Comparison of ENCODE assay signal across 16 cellular contexts in the genomic region with DNA sequence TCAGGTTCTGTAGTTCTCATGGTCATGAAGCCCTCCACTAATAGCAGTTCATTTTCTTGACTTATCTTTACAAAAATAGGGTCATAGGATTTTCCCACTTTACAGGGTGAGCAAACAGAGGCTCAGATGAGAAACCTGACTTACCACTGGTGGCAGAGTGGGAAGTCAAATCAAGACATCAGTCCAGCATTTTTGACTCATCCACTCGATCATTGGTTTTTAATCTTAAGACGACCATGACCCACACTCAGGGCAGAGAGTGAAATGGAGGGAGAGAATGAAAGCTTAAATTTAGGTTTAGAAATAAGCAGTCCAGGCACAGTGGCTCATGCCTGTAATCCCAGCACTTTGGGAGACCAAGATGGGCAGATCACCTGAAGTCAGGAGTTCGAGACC. TPM values are rescaled to one million over a fixed set of nuclear protein-coding genes. Genes with fewer than 3 reads are reported as not detected.
DNase-seq lines count a peak whose midpoint lies in the region; ATAC-seq and TF ChIP-seq lines count a peak whose summit lies in the region.
"Had no signal": no experiment of that assay in that cellular context is flagged by ENCODE, and none has a peak within 500 bp of the region (broad histone marks: within the 10 kb centered on the region; RNA-seq: fewer than 3 reads in every experiment).

No MANE protein-coding gene starts in this region.

- H3K36me3 ChIP-seq in Loucy (ENCODE audit: insufficient read depth, low read length), result no peaks in the 10 kb centered on the region
- H3K36me3 ChIP-seq: ascending aorta, pancreas, SJSA1 had no signal

- ATAC-seq in activated naive CD4-positive, alpha-beta T cell treated with anti-CD3 and anti-CD28 coated beads, Interleukin-2, amount 50 U/mL, for 72 hours, result peak; percentile 79
- ATAC-seq in WTC11, result no peak
- ATAC-seq: A549 had no signal

- H3K4me1 ChIP-seq in Loucy (ENCODE audit: insufficient read depth, low read length, poor library complexity, severe bottlenecking), result peaks cover 59% of the 10 kb centered on the region
- H3K4me1 ChIP-seq: A549, ascending aorta, pancreas, SJSA1 had no signal

- TF ChIP-seq POLR2A in erythroblast (IDR thresholded peaks at IDR 0.05; ENCODE audit: low read length), result no peak

- intact Hi-C loops in activated CD4-positive, alpha-beta T cell treated with anti-CD3 and anti-CD28 coated beads, Interleukin-2, amount 10 ng/mL, durations not matched to agents 24 days and 14 days (cut with micrococcal nuclease), result loop anchor here (5.0 kb wide), 1 partner anchor 41 kb away; a partner anchor contains a TSS

- H3K4me2 ChIP-seq in Loucy (ENCODE audit: low read depth, low read length, poor library complexity, severe bottlenecking), result peak overlapping the region; percentile 70
- H3K4me2 ChIP-seq: A549 had no signal

- H3F3A ChIP-seq in Loucy (ENCODE audit: low read depth), result no peaks in the 10 kb centered on the region

- TF ChIP-seq CTCF in Loucy (conservative IDR thresholded peaks at IDR 0.05; ENCODE audit: low read length) (no peak), WTC11 (IDR thresholded peaks at IDR 0.05) (no peak)

- H3K36me3 Mint-ChIP-seq in activated CD4-positive, alpha-beta T cell treated with anti-CD3 and anti-CD28 coated beads, Interleukin-2, amount 10 ng/mL, durations not matched to agents 24 days and 14 days (ENCODE audit: low read depth), result peaks cover 4% of the 10 kb centered on the region
- peaks cover 13 to 25% of the 10 kb centered on the region in 2 donors for H3K36me3 Mint-ChIP-seq in activated naive CD4-positive, alpha-beta T cell treated with anti-CD3 and anti-CD28 coated beads, Interleukin-2, amount 50 U/mL, for 72 hours
- H3K36me3 Mint-ChIP-seq in WTC11, result no peaks in the 10 kb centered on the region
- H3K36me3 Mint-ChIP-seq: type B pancreatic cell had no signal

- peaks cover 37% of the 10 kb centered on the region for H3K4me1 Mint-ChIP-seq in activated CD4-positive, alpha-beta T cell treated with anti-CD3 and anti-CD28 coated beads, Interleukin-2, amount 10 ng/mL, durations not matched to agents 24 days and 14 days
- H3K4me1 Mint-ChIP-seq in WTC11, result peaks cover 2% of the 10 kb centered on the region; the same call in 1 of the 2 replicates

- no peaks in the 10 kb centered on the region for H3K9me3 ChIP-seq in Loucy (ENCODE audit: insufficient read depth, low read depth, low read length)
- H3K9me3 ChIP-seq: A549, ascending aorta, pancreas, SJSA1 had no signal

- no peaks in the 10 kb centered on the region for H3K27me3 ChIP-seq in Loucy (ENCODE audit: insufficient read depth, low read length, poor library complexity, severe bottlenecking)
- H3K27me3 ChIP-seq: ascending aorta, pancreas, SJSA1 had no signal

- peaks cover 25% of the 10 kb centered on the region for H3K9me3 Mint-ChIP-seq in activated CD4-positive, alpha-beta T cell treated with anti-CD3 and anti-CD28 coated beads, Interleukin-2, amount 10 ng/mL, durations not matched to agents 24 days and 14 days
- peaks cover 14 to 32% of the 10 kb centered on the region in 2 donors for H3K9me3 Mint-ChIP-seq in activated naive CD4-positive, alpha-beta T cell treated with anti-CD3 and anti-CD28 coated beads, Interleukin-2, amount 50 U/mL, for 72 hours
- H3K9me3 Mint-ChIP-seq in WTC11, result peaks cover 5% of the 10 kb centered on the region
- H3K9me3 Mint-ChIP-seq: type B pancreatic cell had no signal

- peak overlapping the region; percentile 86 for H3K27ac Mint-ChIP-seq in activated CD4-positive, alpha-beta T cell treated with anti-CD3 and anti-CD28 coated beads, Interleukin-2, amount 10 ng/mL, durations not matched to agents 24 days and 14 days
- peak overlapping the region; percentile 82 to 95 for H3K27ac Mint-ChIP-seq in activated naive CD4-positive, alpha-beta T cell treated with anti-CD3 and anti-CD28 coated beads, Interleukin-2, amount 50 U/mL, for 72 hours
- no peak overlapping the region for H3K27ac Mint-ChIP-seq in WTC11
- H3K27ac Mint-ChIP-seq: type B pancreatic cell had no signal

- H4K20me1 ChIP-seq in Loucy (ENCODE audit: insufficient read depth, low read length, poor library complexity, severe bottlenecking), result no peaks in the 10 kb centered on the region

- H3K27me3 Mint-ChIP-seq in activated CD4-positive, alpha-beta T cell treated with anti-CD3 and anti-CD28 coated beads, Interleukin-2, amount 10 ng/mL, durations not matched to agents 24 days and 14 days, result no peaks in the 10 kb centered on the region
- no peaks in the 10 kb centered on the region for H3K27me3 Mint-ChIP-seq in WTC11 (ENCODE audit: low read depth)

- peak overlapping the region; percentile 48 for H3K4me3 ChIP-seq in Loucy (ENCODE audit: low read length, poor library complexity, severe bottlenecking)
- H3K4me3 ChIP-seq: A549, ascending aorta, pancreas, SJSA1 had no signal

- H2AFZ ChIP-seq in Loucy (ENCODE audit: low read length), result no peak overlapping the region

- H3K9me2 ChIP-seq in Loucy (replicated peaks; ENCODE audit: low read depth, low read length), result no peaks in the 10 kb centered on the region

- CTCF ChIA-PET in WTC11 (lab: Charles Lee), result interaction anchor here (0.6 kb wide), 1 partner anchor 11 kb away, joined by 3 read pairs; no protein-coding TSS in a partner anchor

- DNase-seq in activated CD4-positive, alpha-beta T cell treated with anti-CD3 and anti-CD28 coated beads, Interleukin-2, amount 10 ng/mL, durations not matched to agents 24 days and 14 days, result no peak
- DNase-seq in activated CD4-positive, alpha-beta T cell treated with anti-CD3 and anti-CD28 coated beads, Interleukin-2, amount 50 U/mL, for 48 hours, result no peak
- DNase-seq in activated naive CD4-positive, alpha-beta T cell treated with anti-CD3 and anti-CD28 coated beads, Interleukin-2, amount 50 U/mL, for 72 hours (ENCODE audit: low spot score in 2 of 2), result peak in 1 of 2 donors; percentile 49
- DNase-seq in stimulated activated CD8-positive, alpha-beta memory T cell treated with anti-CD3 and anti-CD28 coated beads, Interleukin-4, amount 100 ng/mL, for 48 hours, result peak; percentile 23
- DNase-seq in erythroblast (lab: John Stamatoyannopoulos, UW), result no peak
- DNase-seq in WTC11 (ENCODE audit: low spot score), result no peak
- no peak for DNase-seq in hepatic stellate cell (ENCODE audit: low spot score)
- DNase-seq: MV-4-11, NCI-H2081 treated with DMSO at 0.1 percent for 48 hours, NCI-H524 treated with DMSO at 0.1 percent for 48 hours, pancreas had no signal

- no peaks in the 10 kb centered on the region for H3K79me2 ChIP-seq in Loucy (ENCODE audit: insufficient read depth, low read length)

- H3K9ac ChIP-seq in Loucy (ENCODE audit: low read depth, low read length, poor library complexity, severe bottlenecking), result peak overlapping the region; percentile 3

- peak overlapping the region; percentile 43 for H3K4me3 Mint-ChIP-seq in activated CD4-positive, alpha-beta T cell treated with anti-CD3 and anti-CD28 coated beads, Interleukin-2, amount 10 ng/mL, durations not matched to agents 24 days and 14 days
- H3K4me3 Mint-ChIP-seq in WTC11, result no peak overlapping the region
- H3K4me3 Mint-ChIP-seq: type B pancreatic cell had no signal

- POLR2A ChIA-PET in WTC11 (lab: Charles Lee), result no interaction called here

TF ChIP-seq in WTC11, 78 proteins besides CTCF, POLR2A, EP300 and RAD21 (continues in another document):
- TF ChIP-seq, protein P1, sequence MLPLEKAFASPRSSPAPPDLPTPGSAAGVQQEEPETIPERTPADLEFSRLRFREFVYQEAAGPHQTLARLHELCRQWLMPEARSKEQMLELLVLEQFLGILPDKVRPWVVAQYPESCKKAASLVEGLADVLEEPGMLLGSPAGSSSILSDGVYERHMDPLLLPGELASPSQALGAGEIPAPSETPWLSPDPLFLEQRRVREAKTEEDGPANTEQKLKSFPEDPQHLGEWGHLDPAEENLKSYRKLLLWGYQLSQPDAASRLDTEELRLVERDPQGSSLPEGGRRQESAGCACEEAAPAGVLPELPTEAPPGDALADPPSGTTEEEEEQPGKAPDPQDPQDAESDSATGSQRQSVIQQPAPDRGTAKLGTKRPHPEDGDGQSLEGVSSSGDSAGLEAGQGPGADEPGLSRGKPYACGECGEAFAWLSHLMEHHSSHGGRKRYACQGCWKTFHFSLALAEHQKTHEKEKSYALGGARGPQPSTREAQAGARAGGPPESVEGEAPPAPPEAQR (CRISPR knock-in tag; IDR thresholded peaks at IDR 0.05), result no peak
- TF ChIP-seq OVOL2 (CRISPR knock-in tag; IDR thresholded peaks at IDR 0.05; ENCODE audit: borderline replicate concordance) (no peak), MYBL2 (CRISPR knock-in tag; IDR thresholded peaks at IDR 0.05) (no peak), SMAD3 (CRISPR knock-in tag; IDR thresholded peaks at IDR 0.05; ENCODE audit: borderline replicate concordance) (no peak), ZBTB21 (CRISPR knock-in tag; IDR thresholded peaks at IDR 0.05; ENCODE audit: borderline replicate concordance) (no peak), ZNF138 (CRISPR knock-in tag; conservative IDR thresholded peaks at IDR 0.05) (no peak), EMX1 (CRISPR knock-in tag; IDR thresholded peaks at IDR 0.05) (no peak), IRF2 (CRISPR knock-in tag; IDR thresholded peaks at IDR 0.05; ENCODE audit: borderline replicate concordance, low read depth) (no peak), NFATC4 (CRISPR knock-in tag; IDR thresholded peaks at IDR 0.05) (no peak)
- TF ChIP-seq, protein P2, sequence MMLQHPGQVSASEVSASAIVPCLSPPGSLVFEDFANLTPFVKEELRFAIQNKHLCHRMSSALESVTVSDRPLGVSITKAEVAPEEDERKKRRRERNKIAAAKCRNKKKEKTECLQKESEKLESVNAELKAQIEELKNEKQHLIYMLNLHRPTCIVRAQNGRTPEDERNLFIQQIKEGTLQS (CRISPR knock-in tag; conservative IDR thresholded peaks at IDR 0.05), result no peak
- TF ChIP-seq, protein P3, sequence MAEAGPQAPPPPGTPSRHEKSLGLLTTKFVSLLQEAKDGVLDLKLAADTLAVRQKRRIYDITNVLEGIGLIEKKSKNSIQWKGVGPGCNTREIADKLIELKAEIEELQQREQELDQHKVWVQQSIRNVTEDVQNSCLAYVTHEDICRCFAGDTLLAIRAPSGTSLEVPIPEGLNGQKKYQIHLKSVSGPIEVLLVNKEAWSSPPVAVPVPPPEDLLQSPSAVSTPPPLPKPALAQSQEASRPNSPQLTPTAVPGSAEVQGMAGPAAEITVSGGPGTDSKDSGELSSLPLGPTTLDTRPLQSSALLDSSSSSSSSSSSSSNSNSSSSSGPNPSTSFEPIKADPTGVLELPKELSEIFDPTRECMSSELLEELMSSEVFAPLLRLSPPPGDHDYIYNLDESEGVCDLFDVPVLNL (CRISPR knock-in tag; IDR thresholded peaks at IDR 0.05; ENCODE audit: borderline replicate concordance, low read depth), result no peak

RNA-seq across cellular contexts. Expression of a gene that starts 42.1 kb away (rescaled TPM):
- total RNA-seq in activated CD4-positive, alpha-beta T cell treated with anti-CD3 and anti-CD28 coated beads, Interleukin-2, amount 10 ng/mL, durations not matched to agents 24 days and 14 days, result 7.9 and 8.0 TPM in 2 replicates
- 1 to 10 TPM; 6.5 to 8.4 TPM for total RNA-seq in activated naive CD4-positive, alpha-beta T cell treated with anti-CD3 and anti-CD28 coated beads, Interleukin-2, amount 50 U/mL, for 72 hours
- 20.2 to 23.5 TPM (median 23.2 TPM) in 3 replicates for total RNA-seq in WTC11 (2021)
